ENCODE assay signal across 16 cellular contexts in genomic region chr9:106722051-106722753, GRCh38.
A peak's percentile ranks its signal among the peaks of the same experiment; 100 is the strongest.
DNase-seq lines count a peak whose midpoint lies in the region; ATAC-seq and TF ChIP-seq lines count a peak whose summit lies in the region.
"Had no signal": no experiment of that assay in that cellular context is flagged by ENCODE, and none has a peak within 500 bp of the region (broad histone marks: within the 10 kb centered on the region; RNA-seq: fewer than 3 reads in every experiment).

No MANE protein-coding gene starts in this region.

- no peak for ATAC-seq in IMR-90 (ENCODE audit: low read depth)
- ATAC-seq: CD8-positive, alpha-beta T cell; K562 had no signal

- no peak overlapping the region for H3K9ac ChIP-seq in IMR-90 (ENCODE audit: low read depth, low read length)
- no peak overlapping the region for H3K9ac ChIP-seq in neuronal stem cell (ENCODE audit: low read depth, low read length, poor library complexity)
- H3K9ac ChIP-seq: GM23248 had no signal

- CTCF ChIA-PET in Calu3 (lab: Charles Lee), result no interaction called here
- CTCF ChIA-PET in IMR-90 (lab: Yijun Ruan, JAX), result no interaction called here
- CTCF ChIA-PET in activated naive CD4-positive, alpha-beta T cell treated with anti-CD3 and anti-CD28 coated beads for 36 hours (lab: Charles Lee), result no interaction called here

- peak overlapping the region; percentile 22 for H3K27ac Mint-ChIP-seq in Calu3 (ENCODE audit: unreplicated experiment)
- no peak overlapping the region for H3K27ac Mint-ChIP-seq in activated naive CD4-positive, alpha-beta T cell treated with anti-CD3 and anti-CD28 coated beads for 36 hours
- H3K27ac Mint-ChIP-seq: B cell; CD8-positive, alpha-beta T cell; HFFc6 had no signal

- POLR2A ChIA-PET in IMR-90 (lab: Charles Lee; ENCODE audit: unreplicated experiment), result no interaction called here

- H3K27ac ChIP-seq in IMR-90 (ENCODE audit: insufficient read depth, low read length), result no peak overlapping the region
- no peak overlapping the region for H3K27ac ChIP-seq in neuronal stem cell (replicated peaks; ENCODE audit: low read length)
- H3K27ac ChIP-seq in breast epithelium, result no peak overlapping the region
- H3K27ac ChIP-seq: GM23248 had no signal

- intact Hi-C loops in Calu3 (cut with micrococcal nuclease; ENCODE audit: unreplicated experiment) (no loop called here), IMR-90 (cut with micrococcal nuclease) (no loop called here), breast epithelium (cut with DNase I; ENCODE audit: low total_unique reads) (no loop called here)
- intact Hi-C loops in activated naive CD4-positive, alpha-beta T cell treated with anti-CD3 and anti-CD28 coated beads for 36 hours (cut with micrococcal nuclease), result no loop called here

- in situ Hi-C loops in IMR-90 (cut with MboI; ENCODE audit: low sequenced_read_pairs), result no loop called here

- no peak overlapping the region for H2AK9ac ChIP-seq in IMR-90 (replicated peaks; ENCODE audit: low read depth, low read length, poor library complexity)

- no peaks in the 10 kb centered on the region for H3K36me3 ChIP-seq in IMR-90 (ENCODE audit: control insufficient read depth, insufficient read depth, low read length)
- H3K36me3 ChIP-seq in neuronal stem cell (replicated peaks in 1 of 2; ENCODE audit: control insufficient read depth in 2 of 2, insufficient read depth in 2 of 2, low read length in 2 of 2), result no peaks in the 10 kb centered on the region
- H3K36me3 ChIP-seq in breast epithelium, result no peaks in the 10 kb centered on the region

- H4K5ac ChIP-seq in IMR-90 (ENCODE audit: low read depth, low read length), result no peak overlapping the region

- H3K4me1 Mint-ChIP-seq in Calu3 (ENCODE audit: low read depth, unreplicated experiment), result peaks cover 22% of the 10 kb centered on the region
- no peaks in the 10 kb centered on the region for H3K4me1 Mint-ChIP-seq in activated naive CD4-positive, alpha-beta T cell treated with anti-CD3 and anti-CD28 coated beads for 36 hours (ENCODE audit: low read depth)
- H3K4me1 Mint-ChIP-seq: B cell, CD14-positive monocyte had no signal

- TF ChIP-seq CTCF in Calu3 (IDR thresholded peaks at IDR 0.05; ENCODE audit: unreplicated experiment), result no peak
- no peak for TF ChIP-seq CTCF in IMR-90 (conservative IDR thresholded peaks at IDR 0.05; ENCODE audit: low read depth, low read length)
- no peak for TF ChIP-seq CTCF in choroid plexus epithelial cell (conservative IDR thresholded peaks at IDR 0.05; ENCODE audit: low read depth, low read length)
- TF ChIP-seq CTCF in breast epithelium (IDR thresholded peaks at IDR 0.05), result no peak

- H2AFZ ChIP-seq in IMR-90 (replicated peaks; ENCODE audit: low read length, poor library complexity), result no peak overlapping the region
- peak overlapping the region; percentile 19 for H2AFZ ChIP-seq in neuronal stem cell (ENCODE audit: low read length)
- H2AFZ ChIP-seq: GM23248 had no signal

- H3K9me3 ChIP-seq in IMR-90 (ENCODE audit: control insufficient read depth, insufficient read depth, low read length) (no peaks in the 10 kb centered on the region; the same call in 1 of the 2 replicates), neuronal stem cell (replicated peaks in 1 of 2; ENCODE audit: control insufficient read depth in 2 of 2, insufficient read depth in 1 of 2, low read depth in 1 of 2, low read length in 2 of 2) (no peaks in the 10 kb centered on the region), breast epithelium (no peaks in the 10 kb centered on the region)

- H3K4me1 ChIP-seq in IMR-90 (ENCODE audit: control insufficient read depth, insufficient read depth, low read length) (no peaks in the 10 kb centered on the region), neuronal stem cell (ENCODE audit: control insufficient read depth in 2 of 2, insufficient read depth in 1 of 2, low read depth in 1 of 2, low read length in 2 of 2) (no peaks in the 10 kb centered on the region), breast epithelium (peaks cover 0 to 4% of the 10 kb centered on the region in 2 donors)

- H3K9me1 ChIP-seq in IMR-90 (ENCODE audit: insufficient read depth, low read length), result no peaks in the 10 kb centered on the region

- H3K4me3 Mint-ChIP-seq in Calu3 (ENCODE audit: low read depth, unreplicated experiment), result no peak overlapping the region
- H3K4me3 Mint-ChIP-seq in activated naive CD4-positive, alpha-beta T cell treated with anti-CD3 and anti-CD28 coated beads for 36 hours, result no peak overlapping the region
- H3K4me3 Mint-ChIP-seq: B cell; CD14-positive monocyte; CD8-positive, alpha-beta T cell; HFFc6 had no signal

- H3K18ac ChIP-seq in IMR-90 (ENCODE audit: low read depth, low read length), result no peak overlapping the region
- no peak overlapping the region for H3K18ac ChIP-seq in neuronal stem cell (ENCODE audit: low read length)

- H4K20me1 ChIP-seq in IMR-90 (ENCODE audit: insufficient read depth, low read length), result no peaks in the 10 kb centered on the region

- no peak overlapping the region for H2BK12ac ChIP-seq in neuronal stem cell (ENCODE audit: low read length)

- H2BK15ac ChIP-seq in IMR-90 (ENCODE audit: low read depth, low read length), result no peak overlapping the region
- H2BK15ac ChIP-seq in neuronal stem cell (ENCODE audit: low read length), result no peak overlapping the region

- no peak for TF ChIP-seq POLR2A in IMR-90 (IDR thresholded peaks at IDR 0.05; ENCODE audit: low read depth, low read length)
- TF ChIP-seq POLR2A in breast epithelium (IDR thresholded peaks at IDR 0.05), result no peak

- no peak overlapping the region for H3K56ac ChIP-seq in IMR-90 (ENCODE audit: extremely low read depth, insufficient read depth, low read length)

- H4K91ac ChIP-seq in IMR-90 (ENCODE audit: insufficient read depth, low read depth, low read length), result no peak overlapping the region
- no peak overlapping the region for H4K91ac ChIP-seq in neuronal stem cell (ENCODE audit: low read depth, low read length, poor library complexity)

- no peak overlapping the region for H4K8ac ChIP-seq in IMR-90 (ENCODE audit: low read depth in 2 of 2, low read length in 2 of 2)
- no peak overlapping the region for H4K8ac ChIP-seq in neuronal stem cell (ENCODE audit: low read depth, low read length)

- H3K4me3 ChIP-seq in IMR-90 (ENCODE audit: insufficient read depth, low read depth, low read length) (no peak overlapping the region), choroid plexus epithelial cell (ENCODE audit: low read depth, low read length) (no peak overlapping the region), neuronal stem cell (ENCODE audit: low read length in 2 of 2) (no peak overlapping the region), breast epithelium (no peak overlapping the region)
- H3K4me3 ChIP-seq: GM23248, K562 had no signal

- H3K27me3 ChIP-seq in IMR-90 (ENCODE audit: control insufficient read depth, insufficient read depth, low read length) (no peaks in the 10 kb centered on the region), neuronal stem cell (ENCODE audit: control insufficient read depth in 3 of 3, insufficient read depth in 3 of 3, low read depth in 1 of 3, low read length in 3 of 3) (no peaks in the 10 kb centered on the region), breast epithelium (no peaks in the 10 kb centered on the region)

- H3K9me3 Mint-ChIP-seq in Calu3 (ENCODE audit: low read depth, unreplicated experiment), result peaks cover 5% of the 10 kb centered on the region
- no peaks in the 10 kb centered on the region for H3K9me3 Mint-ChIP-seq in activated naive CD4-positive, alpha-beta T cell treated with anti-CD3 and anti-CD28 coated beads for 36 hours
- H3K9me3 Mint-ChIP-seq: HFFc6 had no signal

- H3K4me2 ChIP-seq in IMR-90 (ENCODE audit: low read depth, low read length) (no peak overlapping the region), neuronal stem cell (ENCODE audit: insufficient read depth, low read length, poor library complexity, severe bottlenecking) (no peak overlapping the region)

- H3K14ac ChIP-seq in IMR-90 (replicated peaks; ENCODE audit: low read depth, low read length) (no peak overlapping the region), neuronal stem cell (ENCODE audit: low read length) (no peak overlapping the region)

- H2BK5ac ChIP-seq in IMR-90 (ENCODE audit: low read depth, low read length, poor library complexity, severe bottlenecking) (no peak overlapping the region), neuronal stem cell (ENCODE audit: low read length) (no peak overlapping the region)

- no TSS peak for BruUV-seq in Calu3 (replicated peaks; lab: Mats Ljungman, UMichigan)
- BruUV-seq in IMR-90 (replicated peaks; lab: Mats Ljungman, UMichigan), result no TSS peak

- H3K79me1 ChIP-seq in IMR-90 (ENCODE audit: low read depth in 1 of 2, low read length in 2 of 2), result no peaks in the 10 kb centered on the region
- H3K79me1 ChIP-seq in neuronal stem cell (ENCODE audit: low read depth, low read length), result no peaks in the 10 kb centered on the region

- no peak overlapping the region for H3K4ac ChIP-seq in IMR-90 (ENCODE audit: low read depth, low read length)
- no peak overlapping the region for H3K4ac ChIP-seq in neuronal stem cell (ENCODE audit: low read length)

- H2BK120ac ChIP-seq in IMR-90 (ENCODE audit: low read depth, low read length) (no peak overlapping the region), neuronal stem cell (ENCODE audit: low read depth, low read length) (no peak overlapping the region)

- no peak overlapping the region for H2BK20ac ChIP-seq in IMR-90 (ENCODE audit: low read depth, low read length)

- no peak for DNase-seq in Calu3
- DNase-seq in IMR-90, result no peak
- peak; percentile 4 for DNase-seq in choroid plexus epithelial cell (ENCODE audit: low read depth)
- no peak for DNase-seq in neuronal stem cell (ENCODE audit: low spot score)
- no peak for DNase-seq in breast epithelium (ENCODE audit: low spot score in 2 of 2)
- no peak for DNase-seq in activated naive CD4-positive, alpha-beta T cell (lab: John Stamatoyannopoulos, UW)
- DNase-seq in activated naive CD4-positive, alpha-beta T cell treated with anti-CD3 and anti-CD28 coated beads for 36 hours, result no peak
- DNase-seq: CD8-positive, alpha-beta T cell; COR-L47; GF-D8; GM23248; HCEC 1CT; HFFc6 had no signal

- no CpG with 5 or more reads among the region's 4 CpGs for whole genome bisulfite sequencing in IMR-90 (ENCODE audit: extremely low coverage in 2 of 2, insufficient read length in 1 of 2), 2 experiments
- no CpG with 5 or more reads among the region's 4 CpGs for WGBS in neuronal stem cell (ENCODE audit: extremely low coverage in 2 of 2, insufficient read length in 2 of 2, insufficient replicate concordance in 1 of 2), 2 donors

- no peak overlapping the region for H3K23ac ChIP-seq in IMR-90 (ENCODE audit: low read depth, low read length)
- H3K23ac ChIP-seq in neuronal stem cell (ENCODE audit: low read depth, low read length, poor library complexity), result no peak overlapping the region

- H3K27me3 Mint-ChIP-seq in Calu3 (ENCODE audit: unreplicated experiment), result no peaks in the 10 kb centered on the region
- no peaks in the 10 kb centered on the region for H3K27me3 Mint-ChIP-seq in activated naive CD4-positive, alpha-beta T cell treated with anti-CD3 and anti-CD28 coated beads for 36 hours (ENCODE audit: low read depth)
- H3K27me3 Mint-ChIP-seq: B cell had no signal

- peaks cover 6% of the 10 kb centered on the region for H3K36me3 Mint-ChIP-seq in Calu3 (ENCODE audit: insufficient read depth, unreplicated experiment)
- H3K36me3 Mint-ChIP-seq in activated naive CD4-positive, alpha-beta T cell treated with anti-CD3 and anti-CD28 coated beads for 36 hours (ENCODE audit: low read depth), result no peaks in the 10 kb centered on the region
- H3K36me3 Mint-ChIP-seq: CD14-positive monocyte; CD8-positive, alpha-beta T cell had no signal

- H2AK5ac ChIP-seq in IMR-90 (ENCODE audit: low read depth, low read length) (no peak overlapping the region), neuronal stem cell (ENCODE audit: low read depth, low read length) (no peak overlapping the region)

- TF ChIP-seq RAD21 in IMR-90 (IDR thresholded peaks at IDR 0.05; ENCODE audit: low read length), result no peak

- dilution Hi-C loops in IMR-90 (cut with HindIII; ENCODE audit: low sequenced_read_pairs, unreplicated experiment), result no loop called here
